In genomic region chr13:73190477-73190876, GRCh38 we compare ENCODE assay signal across 29 cellular contexts.
DNase-seq lines count a peak whose midpoint lies in the region; ATAC-seq and TF ChIP-seq lines count a peak whose summit lies in the region.
"Had no signal": no experiment of that assay in that cellular context is flagged by ENCODE, and none has a peak within 500 bp of the region (broad histone marks: within the 10 kb centered on the region; RNA-seq: fewer than 3 reads in every experiment).

No MANE protein-coding gene starts in this region.

- no peak for TF ChIP-seq EP300 in suprapubic skin (IDR thresholded peaks at IDR 0.05)

- 25% methylated on average over 5 of the region's 5 CpGs for WGBS in suprapubic skin
- WGBS in adrenal gland, 4 donors, result 35 to 44% (median 39%) methylated on average over 5 of the region's 5 CpGs

- DNase-seq in activated naive CD8-positive, alpha-beta T cell treated with anti-CD3 and anti-CD28 coated beads, Interleukin-2, amount 10 ng/mL, durations not matched to agents 7 days and 5 days, result no peak
- DNase-seq in activated naive CD8-positive, alpha-beta T cell treated with anti-CD3 and anti-CD28 coated beads for 36 hours, result no peak
- DNase-seq in PC-3, result no peak
- peak; percentile 30 for DNase-seq in medulla oblongata (ENCODE audit: extremely low spot score)
- no peak for DNase-seq in suprapubic skin (ENCODE audit: low spot score in 2 of 2)
- no peak for DNase-seq in BE2C
- DNase-seq in adrenal gland, result no peak
- DNase-seq: activated CD4-positive, alpha-beta T cell treated with anti-CD3 and anti-CD28 coated beads for 4 hours; activated effector memory CD4-positive, alpha-beta T cell treated with Interleukin-2 at 50 U/mL for 16 hours; activated T-cell treated with anti-CD3 and anti-CD28 coated beads for 4 hours; AML-193; CD8-positive, alpha-beta T cell; dermis blood vessel endothelial cell; DMS 273 treated with DMSO at 0.1 percent for 48 hours; GOT3; left ventricle myocardium superior; MM.1S; NCI-H2081 treated with DMSO at 0.1 percent for 48 hours; NCI-H446; NCI-H774; nephron progenitor cell; sigmoid colon; SK-N-SH; tibial artery had no signal

- no TSS peak for BruUV-seq in PC-3 (replicated peaks; lab: Mats Ljungman, UMichigan)

- peaks cover 4% of the 10 kb centered on the region for H3K27me3 Mint-ChIP-seq in activated naive CD8-positive, alpha-beta T cell treated with anti-CD3 and anti-CD28 coated beads, Interleukin-2, amount 10 ng/mL, durations not matched to agents 7 days and 5 days
- no peaks in the 10 kb centered on the region for H3K27me3 Mint-ChIP-seq in activated naive CD8-positive, alpha-beta T cell treated with anti-CD3 and anti-CD28 coated beads for 36 hours
- H3K27me3 Mint-ChIP-seq: activated naive CD8-positive, alpha-beta T cell had no signal

- peaks cover 3% of the 10 kb centered on the region for H3K9me3 Mint-ChIP-seq in activated naive CD8-positive, alpha-beta T cell treated with anti-CD3 and anti-CD28 coated beads, Interleukin-2, amount 10 ng/mL, durations not matched to agents 7 days and 5 days
- H3K9me3 Mint-ChIP-seq in activated naive CD8-positive, alpha-beta T cell treated with anti-CD3 and anti-CD28 coated beads for 36 hours, result no peaks in the 10 kb centered on the region
- H3K9me3 Mint-ChIP-seq: CD8-positive, alpha-beta T cell; nephron progenitor cell; stimulated activated naive CD8-positive, alpha-beta T cell treated with anti-CD3 and anti-CD28 coated beads, Interleukin-15, Interleukin-2, amounts not matched to agents 100 ng/mL and 50 ng/mL, for 24 hours had no signal

- no peak overlapping the region for H3K27ac Mint-ChIP-seq in activated naive CD8-positive, alpha-beta T cell treated with anti-CD3 and anti-CD28 coated beads, Interleukin-2, amount 10 ng/mL, durations not matched to agents 7 days and 5 days
- H3K27ac Mint-ChIP-seq in activated naive CD8-positive, alpha-beta T cell treated with anti-CD3 and anti-CD28 coated beads for 36 hours, result no peak overlapping the region
- H3K27ac Mint-ChIP-seq: activated naive CD8-positive, alpha-beta T cell; CD8-positive, alpha-beta T cell; nephron progenitor cell; stimulated activated naive CD8-positive, alpha-beta T cell treated with anti-CD3 and anti-CD28 coated beads, Interleukin-15, Interleukin-2, amounts not matched to agents 100 ng/mL and 50 ng/mL, for 24 hours had no signal

- H3F3A ChIP-seq in PC-3 (ENCODE audit: low read length, unreplicated experiment), result no peaks in the 10 kb centered on the region

- no peak overlapping the region for H3K4me3 ChIP-seq in PC-3 (ENCODE audit: low read length)
- H3K4me3 ChIP-seq in suprapubic skin, result no peak overlapping the region
- no peak overlapping the region for H3K4me3 ChIP-seq in BE2C (ENCODE audit: low read depth, low read length)
- H3K4me3 ChIP-seq in adrenal gland, result peak overlapping the region in 1 of 4 donors; percentile 4
- H3K4me3 ChIP-seq: sigmoid colon, tibial artery had no signal

- no peaks in the 10 kb centered on the region for H3K79me2 ChIP-seq in PC-3 (ENCODE audit: low read length)

- no peaks in the 10 kb centered on the region for H3K36me3 Mint-ChIP-seq in activated naive CD8-positive, alpha-beta T cell treated with anti-CD3 and anti-CD28 coated beads, Interleukin-2, amount 10 ng/mL, durations not matched to agents 7 days and 5 days
- H3K36me3 Mint-ChIP-seq in activated naive CD8-positive, alpha-beta T cell treated with anti-CD3 and anti-CD28 coated beads for 36 hours, result no peaks in the 10 kb centered on the region
- H3K36me3 Mint-ChIP-seq: activated naive CD8-positive, alpha-beta T cell; CD8-positive, alpha-beta T cell had no signal

- no peaks in the 10 kb centered on the region for H3K9me2 ChIP-seq in PC-3 (replicated peaks; ENCODE audit: low read length)
- H3K9me2 ChIP-seq: SK-N-SH had no signal

- H3K27me3 ChIP-seq in PC-3 (ENCODE audit: low read length), result no peaks in the 10 kb centered on the region
- no peaks in the 10 kb centered on the region for H3K27me3 ChIP-seq in suprapubic skin
- no peaks in the 10 kb centered on the region; the same call in 1 of the 2 replicates for H3K27me3 ChIP-seq in BE2C
- H3K27me3 ChIP-seq in adrenal gland, result no peaks in the 10 kb centered on the region
- H3K27me3 ChIP-seq: sigmoid colon, tibial artery had no signal

- ATAC-seq in activated naive CD8-positive, alpha-beta T cell treated with anti-CD3 and anti-CD28 coated beads, Interleukin-2, amount 10 ng/mL, durations not matched to agents 7 days and 5 days (ENCODE audit: low read depth), result no peak
- ATAC-seq in PC-3 (no peak), GM18907 (IDR thresholded peaks at IDR 0.05; ENCODE audit: unreplicated experiment) (no peak)
- ATAC-seq: CD8-positive, alpha-beta T cell; left ventricle myocardium superior had no signal

- H3K4me2 ChIP-seq in PC-3 (ENCODE audit: low read length), result peak overlapping the region; percentile 29; the same call in 1 of the 2 replicates
- H3K4me2 ChIP-seq: SK-N-SH had no signal

- H3K36me3 ChIP-seq in PC-3 (ENCODE audit: low read depth, low read length), result no peaks in the 10 kb centered on the region
- H3K36me3 ChIP-seq in suprapubic skin, result no peaks in the 10 kb centered on the region
- H3K36me3 ChIP-seq in BE2C, result no peaks in the 10 kb centered on the region
- no peaks in the 10 kb centered on the region for H3K36me3 ChIP-seq in adrenal gland (replicated peaks in 1 of 2)
- H3K36me3 ChIP-seq: sigmoid colon, tibial artery had no signal

- H3K4me1 Mint-ChIP-seq in activated naive CD8-positive, alpha-beta T cell treated with anti-CD3 and anti-CD28 coated beads, Interleukin-2, amount 10 ng/mL, durations not matched to agents 7 days and 5 days, result peaks cover 3% of the 10 kb centered on the region
- H3K4me1 Mint-ChIP-seq in activated naive CD8-positive, alpha-beta T cell treated with anti-CD3 and anti-CD28 coated beads for 36 hours, result peaks cover 7% of the 10 kb centered on the region
- H3K4me1 Mint-ChIP-seq: central memory CD8-positive, alpha-beta T cell; nephron progenitor cell had no signal

- peak overlapping the region; percentile 43; the same call in 1 of the 2 replicates for H2AFZ ChIP-seq in PC-3 (ENCODE audit: low read length)

- no peaks in the 10 kb centered on the region for H3K9me3 ChIP-seq in PC-3 (ENCODE audit: low read length)
- no peaks in the 10 kb centered on the region for H3K9me3 ChIP-seq in suprapubic skin
- no peaks in the 10 kb centered on the region for H3K9me3 ChIP-seq in BE2C
- H3K9me3 ChIP-seq in adrenal gland (replicated peaks in 1 of 3), result no peaks in the 10 kb centered on the region
- H3K9me3 ChIP-seq: sigmoid colon, SK-N-SH, tibial artery had no signal

- no peaks in the 10 kb centered on the region for H4K20me1 ChIP-seq in PC-3 (ENCODE audit: low read length)

- intact Hi-C loops in PC-3 (cut with micrococcal nuclease) (no loop called here), adrenal gland (cut with DNase I) (no loop called here)

- H3K4me1 ChIP-seq in PC-3 (ENCODE audit: insufficient read depth, low read length) (peaks cover 22% of the 10 kb centered on the region), suprapubic skin (peaks cover 15% of the 10 kb centered on the region), BE2C (peaks cover 6% of the 10 kb centered on the region; the same call in 1 of the 2 replicates), adrenal gland (replicated peaks in 1 of 2) (no peaks in the 10 kb centered on the region)
- H3K4me1 ChIP-seq: sigmoid colon, tibial artery had no signal

- H3K27ac ChIP-seq in PC-3 (ENCODE audit: low read length), result no peak overlapping the region
- H3K27ac ChIP-seq in suprapubic skin, result peak overlapping the region; percentile 42
- H3K27ac ChIP-seq in adrenal gland, result no peak overlapping the region
- H3K27ac ChIP-seq: 22Rv1, sigmoid colon, tibial artery had no signal

- TF ChIP-seq CTCF in PC-3 (conservative IDR thresholded peaks at IDR 0.05; ENCODE audit: low read depth, low read length), result no peak
- no peak for TF ChIP-seq CTCF in suprapubic skin (IDR thresholded peaks at IDR 0.05)
- no peak for TF ChIP-seq CTCF in BE2C (IDR thresholded peaks at IDR 0.05; ENCODE audit: low read depth, low read length)
- no peak for TF ChIP-seq CTCF in adrenal gland (IDR thresholded peaks at IDR 0.05)

- POLR2A ChIA-PET in activated naive CD8-positive, alpha-beta T cell treated with anti-CD3 and anti-CD28 coated beads, Interleukin-2, amount 10 ng/mL, durations not matched to agents 7 days and 5 days (lab: Charles Lee), result no interaction called here
- POLR2A ChIA-PET in PC-3 (lab: Charles Lee; ENCODE audit: unreplicated experiment), result no interaction called here

- no peak for TF ChIP-seq POLR2A in suprapubic skin (IDR thresholded peaks at IDR 0.05)
- TF ChIP-seq POLR2A in adrenal gland (IDR thresholded peaks at IDR 0.05), result no peak

- CTCF ChIA-PET in PC-3 (lab: Charles Lee), result interaction anchor here (0.6 kb wide), 1 partner anchor 20 kb away, joined by 7 read pairs; no protein-coding TSS in a partner anchor

- peak overlapping the region; percentile 29 for H3K4me3 Mint-ChIP-seq in activated naive CD8-positive, alpha-beta T cell treated with anti-CD3 and anti-CD28 coated beads, Interleukin-2, amount 10 ng/mL, durations not matched to agents 7 days and 5 days
- no peak overlapping the region for H3K4me3 Mint-ChIP-seq in activated naive CD8-positive, alpha-beta T cell treated with anti-CD3 and anti-CD28 coated beads for 36 hours
- H3K4me3 Mint-ChIP-seq: activated naive CD8-positive, alpha-beta T cell; CD8-positive, alpha-beta T cell; central memory CD8-positive, alpha-beta T cell; nephron progenitor cell; stimulated activated naive CD8-positive, alpha-beta T cell treated with anti-CD3 and anti-CD28 coated beads, Interleukin-15, Interleukin-2, amounts not matched to agents 100 ng/mL and 50 ng/mL, for 24 hours had no signal

- no peak overlapping the region for H3K9ac ChIP-seq in PC-3 (ENCODE audit: low read length)
- H3K9ac ChIP-seq: SK-N-SH had no signal
